9 cellular contexts compared by ENCODE assay signal in the genomic region with DNA sequence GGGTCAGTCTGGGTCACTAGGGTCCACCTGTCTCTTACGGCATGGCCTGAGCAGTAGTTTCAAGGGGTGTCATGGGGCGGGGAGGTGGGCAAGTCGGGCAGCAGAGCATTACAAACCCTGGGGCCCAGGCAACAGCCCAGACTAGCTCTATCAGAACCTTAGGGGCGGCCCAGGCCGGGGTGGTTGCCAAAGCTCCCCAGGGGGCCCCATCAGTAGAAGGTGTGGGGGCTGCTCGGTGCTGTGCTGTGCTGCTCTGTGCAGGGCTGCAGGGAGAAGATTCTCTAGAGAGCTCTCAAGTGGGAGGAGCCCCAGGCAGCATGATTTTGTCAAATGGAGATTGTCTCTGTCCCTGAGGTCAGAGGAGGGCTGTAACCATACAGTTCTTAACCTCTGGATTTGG. TPM values are rescaled to one million over a fixed set of nuclear protein-coding genes. Genes with fewer than 3 reads are reported as not detected.
DNase-seq lines count a peak whose midpoint lies in the region; ATAC-seq and TF ChIP-seq lines count a peak whose summit lies in the region.
"Had no signal": no experiment of that assay in that cellular context is flagged by ENCODE, and none has a peak within 500 bp of the region (broad histone marks: within the 10 kb centered on the region; RNA-seq: fewer than 3 reads in every experiment).

No MANE protein-coding gene starts in this region.

- H3K4me1 ChIP-seq in osteoblast (ENCODE audit: insufficient read depth, low read length) = peaks cover 34% of the 10 kb centered on the region
- H3K4me1 ChIP-seq in mammary epithelial cell (ENCODE audit: insufficient read depth, low read length) = no peaks in the 10 kb centered on the region

- dilution Hi-C loops in mammary epithelial cell (cut with HindIII; ENCODE audit: low sequenced_read_pairs) = loop anchor here (5.0 to 25.0 kb wide), 4 partner anchors 55 to 225 kb away; no protein-coding TSS in a partner anchor

- CTCF ChIA-PET in mammary epithelial cell (lab: Charles Lee; ENCODE audit: low non-redundant PET) = no interaction called here

- no peaks in the 10 kb centered on the region for H3K79me2 ChIP-seq in osteoblast (ENCODE audit: insufficient read depth, low read length)
- H3K79me2 ChIP-seq in mammary epithelial cell (ENCODE audit: insufficient read depth, low read length) = no peaks in the 10 kb centered on the region

- in situ Hi-C loops in mammary epithelial cell (cut with MboI; ENCODE audit: low sequenced_read_pairs in 2 of 2) = no loop called here

- no peak for TF ChIP-seq CTCF in osteoblast (IDR thresholded peaks at IDR 0.05; ENCODE audit: extremely low read depth, low read depth, low read length)
- no peak for TF ChIP-seq CTCF in mammary epithelial cell (conservative IDR thresholded peaks at IDR 0.05 in 1 of 2, IDR thresholded peaks at IDR 0.05 in 1 of 2; ENCODE audit: extremely low read depth in 1 of 2, insufficient read depth in 1 of 2, low read depth in 1 of 2, low read length in 2 of 2)

- no TSS peak for BruUV-seq in mammary epithelial cell (replicated peaks; lab: Mats Ljungman, UMichigan)

- H3K27me3 ChIP-seq in osteoblast (ENCODE audit: insufficient read depth, low read length) = no peaks in the 10 kb centered on the region
- no peaks in the 10 kb centered on the region for H3K27me3 ChIP-seq in mammary epithelial cell (ENCODE audit: insufficient read depth, low read length)

- ATAC-seq in HG02870 (IDR thresholded peaks at IDR 0.05; ENCODE audit: unreplicated experiment) = peak; percentile 23

- H3K27ac ChIP-seq in osteoblast (ENCODE audit: low read depth, low read length) = no peak overlapping the region
- no peak overlapping the region for H3K27ac ChIP-seq in mammary epithelial cell (ENCODE audit: insufficient read depth, low read depth, low read length)

- no peaks in the 10 kb centered on the region for H3K9me3 ChIP-seq in osteoblast (ENCODE audit: low read depth, low read length)
- H3K9me3 ChIP-seq in mammary epithelial cell (replicated peaks; ENCODE audit: insufficient read depth, low read length) = no peaks in the 10 kb centered on the region

- H3K4me3 ChIP-seq in osteoblast (ENCODE audit: insufficient read depth, low read length) (no peak overlapping the region), mammary epithelial cell (replicated peaks in 1 of 3; ENCODE audit: insufficient read depth in 1 of 3, low read depth in 2 of 3, low read length in 3 of 3) (no peak overlapping the region)

- 45% methylated on average over 2 of the region's 6 CpGs for WGBS in mammary epithelial cell (ENCODE audit: low coverage, missing lambda C conversion rate)

- no peaks in the 10 kb centered on the region for H4K20me1 ChIP-seq in osteoblast (ENCODE audit: insufficient read depth, low read length)
- no peaks in the 10 kb centered on the region for H4K20me1 ChIP-seq in mammary epithelial cell (ENCODE audit: insufficient read depth, low read length)

- intact Hi-C loops in mammary epithelial cell (cut with micrococcal nuclease) = no loop called here

- H3K9ac ChIP-seq in mammary epithelial cell (ENCODE audit: insufficient read depth, low read length) = no peak overlapping the region

- H3K4me2 ChIP-seq in osteoblast (ENCODE audit: insufficient read depth, low read length) (no peak overlapping the region), mammary epithelial cell (ENCODE audit: insufficient read depth, low read depth, low read length) (no peak overlapping the region)

- DNase-seq in activated gamma-delta T cell treated with Interleukin-2 at 50 U/mL for 16 hours (peak; percentile 19), activated gamma-delta T cell (lab: John Stamatoyannopoulos, UW) (no peak), OCI-M1 (lab: John Stamatoyannopoulos, UW) (peak; percentile 68), osteoblast (ENCODE audit: insufficient read length, low spot score, missing footprints) (peak; percentile 75), NCI-H446 treated with DMSO at 0.1 percent for 48 hours (lab: John Stamatoyannopoulos, UW) (no peak), mammary epithelial cell (no peak), GM19240 (ENCODE audit: insufficient read length, low spot score) (no peak)

- H3K36me3 ChIP-seq in osteoblast (ENCODE audit: insufficient read depth, low read length) (no peaks in the 10 kb centered on the region), mammary epithelial cell (ENCODE audit: insufficient read depth, low read length) (no peaks in the 10 kb centered on the region)

- peak overlapping the region; percentile 18 for H2AFZ ChIP-seq in osteoblast (ENCODE audit: low read length)
- H2AFZ ChIP-seq in mammary epithelial cell (ENCODE audit: low read depth, low read length) = no peak overlapping the region

RNA-seq across cellular contexts. Expression of a gene that starts 36.4 kb away (rescaled TPM):
- total RNA-seq in osteoblast = 128 and 136 TPM in 2 replicates
- under 1 TPM in 1 of 2 donors, not detected in 1; under 0.01 TPM for total RNA-seq in mammary epithelial cell
- 0.05 TPM for polyA plus RNA-seq in mammary epithelial cell
- polyA minus RNA-seq in mammary epithelial cell = not detected
- polyA plus RNA-seq: keratinocyte had no signal

Comparison
In these comparisons a context has a peak if more than half of its experiments do, and no peak if none do; other contexts are left out.
1. DNase-seq: peak in activated gamma-delta T cell treated with Interleukin-2 at 50 U/mL for 16 hours (single experiment), OCI-M1 (single experiment) and osteoblast (single experiment); none in activated gamma-delta T cell (single experiment), NCI-H446 treated with DMSO at 0.1 percent for 48 hours (single experiment), mammary epithelial cell (single experiment) and GM19240 (single experiment).
2. RNA of a gene that starts 36.4 kb away (total RNA-seq): 128 to 136 TPM in osteoblast; under 0.01 TPM in mammary epithelial cell; every median in the first group is over 100 times any median in the second.